8 cellular contexts compared by ENCODE assay signal in the genomic region with DNA sequence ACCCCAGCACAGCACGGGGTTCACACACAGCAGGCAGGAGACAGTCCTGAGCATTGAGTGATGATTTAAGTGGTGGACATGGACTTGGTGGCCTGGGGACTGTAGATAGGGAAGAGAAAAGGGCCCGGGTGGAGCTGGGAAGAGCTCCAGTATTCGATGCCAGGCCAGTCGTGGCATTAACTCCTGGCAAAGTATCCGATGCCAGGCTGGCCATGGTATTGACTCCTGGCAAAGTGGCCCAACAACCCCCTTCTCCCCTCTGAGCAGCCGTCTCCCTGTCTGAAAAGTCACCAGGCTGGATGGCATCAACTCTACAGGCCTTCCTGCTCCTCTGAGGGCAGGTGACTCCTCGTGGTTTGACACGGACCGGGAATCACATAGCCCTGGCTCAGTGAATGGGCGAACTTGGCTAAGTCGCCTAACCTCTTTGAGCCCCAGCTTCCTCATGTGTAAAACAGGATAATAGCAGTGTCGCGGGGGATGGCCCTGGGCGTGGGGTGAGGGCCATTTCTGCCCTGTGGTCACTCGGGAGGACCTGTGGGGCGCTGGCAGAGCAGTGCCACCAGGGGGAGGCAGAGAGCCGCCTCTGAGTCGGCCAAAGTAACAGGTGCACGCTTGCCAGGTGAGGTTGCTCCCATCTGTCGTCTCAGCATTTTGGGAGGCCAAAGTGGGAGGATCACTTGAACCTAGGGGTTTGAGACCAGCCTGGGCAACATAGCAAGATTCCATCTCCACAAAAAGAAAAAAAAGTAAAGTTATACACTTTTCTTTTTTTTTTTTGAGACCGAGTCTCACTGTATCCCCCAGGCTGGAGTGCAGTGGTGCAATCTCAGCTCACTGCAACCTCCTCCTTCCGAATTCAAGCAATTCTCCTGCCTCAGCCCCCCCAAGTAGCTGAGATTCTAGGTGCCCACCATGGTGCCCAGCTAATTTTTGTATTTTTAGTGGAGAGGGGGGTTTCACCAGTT. TPM values are rescaled to one million over a fixed set of nuclear protein-coding genes. Genes with fewer than 3 reads are reported as not detected.
DNase-seq lines count a peak whose midpoint lies in the region; ATAC-seq and TF ChIP-seq lines count a peak whose summit lies in the region.

No MANE protein-coding gene starts in this region.

- ATAC-seq in left lung (peak; percentile 62), HG03175 (IDR thresholded peaks at IDR 0.05; ENCODE audit: unreplicated experiment) (no peak), HG03565 (IDR thresholded peaks at IDR 0.05; ENCODE audit: unreplicated experiment) (no peak)

- no peaks in the 10 kb centered on the region for H3K36me3 ChIP-seq in left lung

- no peaks in the 10 kb centered on the region for H3K27me3 ChIP-seq in left lung

- DNase-seq in GM12864 (ENCODE audit: low read depth) (no peak), NCI-H2029 treated with DMSO at 0.1 percent for 48 hours (lab: John Stamatoyannopoulos, UW) (peak; percentile 11), left lung (peak; percentile 74 to 94)
- DNase-seq in activated CD4-positive, alpha-beta T cell treated with anti-CD3 and anti-CD28 coated beads for 24 hours (ENCODE audit: low read depth in 2 of 2) = peak; percentile 61 to 66
- peak; percentile 63 for DNase-seq in central memory CD4-positive, alpha-beta T cell
- DNase-seq in stimulated activated CD4-positive, alpha-beta T cell treated with anti-CD3 and anti-CD28 coated beads, TNF-alpha, amount 100 ng/mL, for 24 hours (ENCODE audit: low read depth in 3 of 3) = peak; percentile 46 to 70 (median 51)

- peaks cover 7 to 30% of the 10 kb centered on the region in 2 donors for H3K4me1 ChIP-seq in left lung

- TF ChIP-seq CTCF in GM12864 (IDR thresholded peaks at IDR 0.05; ENCODE audit: low read depth, low read length, missing control alignments) = peak; percentile 97
- TF ChIP-seq CTCF in left lung (IDR thresholded peaks at IDR 0.05) = peak; percentile 97

- intact Hi-C loops in left lung (cut with DNase I) = loop anchor here (2.0 to 5.0 kb wide), 2 partner anchors 139 to 142 kb away; no protein-coding TSS in a partner anchor

- H3K9me3 ChIP-seq in left lung = no peaks in the 10 kb centered on the region

- H3K4me3 ChIP-seq in GM12864 (ENCODE audit: low read depth, low read length) = no peak overlapping the region
- H3K4me3 ChIP-seq in left lung = no peak overlapping the region

- H3K27ac ChIP-seq in left lung = no peak overlapping the region

RNA-seq across cellular contexts. Expression of a gene that starts 5.7 kb away (rescaled TPM):
- total RNA-seq in left lung = 10 to 100 TPM; 77.8 to 79.5 TPM

RNA-seq across cellular contexts. Expression of a gene that starts 48.9 kb away (rescaled TPM):
- 10 to 100 TPM; 12.0 TPM for total RNA-seq in left lung

RNA-seq across cellular contexts. Expression of a gene that starts 57.3 kb away (rescaled TPM):
- 100 to 1,000 TPM in 1 of 2 donors, 10 to 100 TPM in 1; 65.1 to 102 TPM for total RNA-seq in left lung
